Comparison of ENCODE assay signal across 1 cellular context in the genomic region with DNA sequence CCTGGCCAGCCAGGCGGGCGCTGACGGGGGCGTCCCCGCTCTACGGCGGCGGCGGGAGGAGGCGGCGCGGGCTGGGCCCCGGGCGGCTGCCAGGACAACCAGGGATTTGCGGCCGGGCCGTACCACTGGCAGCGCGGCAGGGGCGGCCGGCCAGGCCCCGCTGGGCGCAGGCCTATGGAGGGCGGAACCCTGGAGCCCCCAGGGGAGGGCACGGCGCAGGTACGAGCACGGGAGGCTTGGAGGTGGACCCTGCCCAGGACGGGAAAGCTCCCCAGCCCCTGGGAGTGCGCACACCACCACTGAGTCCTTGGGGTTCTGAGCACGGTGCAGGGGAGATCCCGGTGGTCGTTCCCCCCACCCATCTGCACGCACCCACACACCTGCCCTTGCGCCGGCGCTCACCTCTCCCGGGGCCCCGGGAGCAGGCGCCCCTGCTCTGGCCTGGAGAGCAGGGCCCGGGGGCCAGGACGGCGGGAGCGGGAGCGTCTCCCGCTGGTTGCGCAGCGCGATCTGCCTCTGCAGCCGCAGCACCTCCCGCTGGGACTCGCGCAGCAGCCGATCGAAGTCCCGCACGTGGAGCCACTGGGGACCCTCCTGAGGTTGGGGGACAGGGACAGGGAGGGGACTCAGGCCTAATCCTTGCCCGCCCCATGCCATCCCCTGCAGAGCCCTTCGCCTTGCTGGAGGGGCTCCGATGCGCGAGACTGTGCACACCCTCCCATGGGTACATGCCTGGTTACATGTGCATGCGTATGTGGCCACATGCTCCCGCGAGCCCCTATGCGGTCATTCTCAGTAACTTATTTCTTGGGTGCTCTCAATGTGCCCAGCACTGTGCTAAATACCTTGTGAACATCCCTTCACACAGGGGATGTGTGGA.
TF ChIP-seq lines count a peak whose summit lies in the region.

No MANE protein-coding gene starts in this region.

TF ChIP-seq in WTC11, 78 proteins besides CTCF, POLR2A, EP300 and RAD21 (continued from another document and continues in another):
- TF ChIP-seq, protein P1, sequence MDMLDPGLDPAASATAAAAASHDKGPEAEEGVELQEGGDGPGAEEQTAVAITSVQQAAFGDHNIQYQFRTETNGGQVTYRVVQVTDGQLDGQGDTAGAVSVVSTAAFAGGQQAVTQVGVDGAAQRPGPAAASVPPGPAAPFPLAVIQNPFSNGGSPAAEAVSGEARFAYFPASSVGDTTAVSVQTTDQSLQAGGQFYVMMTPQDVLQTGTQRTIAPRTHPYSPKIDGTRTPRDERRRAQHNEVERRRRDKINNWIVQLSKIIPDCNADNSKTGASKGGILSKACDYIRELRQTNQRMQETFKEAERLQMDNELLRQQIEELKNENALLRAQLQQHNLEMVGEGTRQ (CRISPR knock-in tag; IDR thresholded peaks at IDR 0.05) = no peak
- TF ChIP-seq, protein P2, sequence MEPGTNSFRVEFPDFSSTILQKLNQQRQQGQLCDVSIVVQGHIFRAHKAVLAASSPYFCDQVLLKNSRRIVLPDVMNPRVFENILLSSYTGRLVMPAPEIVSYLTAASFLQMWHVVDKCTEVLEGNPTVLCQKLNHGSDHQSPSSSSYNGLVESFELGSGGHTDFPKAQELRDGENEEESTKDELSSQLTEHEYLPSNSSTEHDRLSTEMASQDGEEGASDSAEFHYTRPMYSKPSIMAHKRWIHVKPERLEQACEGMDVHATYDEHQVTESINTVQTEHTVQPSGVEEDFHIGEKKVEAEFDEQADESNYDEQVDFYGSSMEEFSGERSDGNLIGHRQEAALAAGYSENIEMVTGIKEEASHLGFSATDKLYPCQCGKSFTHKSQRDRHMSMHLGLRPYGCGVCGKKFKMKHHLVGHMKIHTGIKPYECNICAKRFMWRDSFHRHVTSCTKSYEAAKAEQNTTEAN (CRISPR knock-in tag; IDR thresholded peaks at IDR 0.05) = no peak; the same call in 1 of the 2 replicates
- TF ChIP-seq ZNF232 (CRISPR knock-in tag; IDR thresholded peaks at IDR 0.05) (no peak), FOXJ3 (CRISPR knock-in tag; IDR thresholded peaks at IDR 0.05; ENCODE audit: borderline replicate concordance) (no peak), ZNF396 (CRISPR knock-in tag; IDR thresholded peaks at IDR 0.05; ENCODE audit: borderline replicate concordance) (no peak), PRRX2 (CRISPR knock-in tag; IDR thresholded peaks at IDR 0.05) (no peak), TEAD1 (CRISPR knock-in tag; IDR thresholded peaks at IDR 0.05) (0 out of 2 replicates have a peak, but pooled peaks have one; percentile 61), SP1 (CRISPR knock-in tag; conservative IDR thresholded peaks at IDR 0.05) (no peak; the same call in 1 of the 2 replicates), FOXP1 (CRISPR knock-in tag; IDR thresholded peaks at IDR 0.05; ENCODE audit: borderline replicate concordance) (0 out of 2 replicates have a peak, but pooled peaks have one; percentile 17), ZNF263 (CRISPR knock-in tag; IDR thresholded peaks at IDR 0.05; ENCODE audit: low read depth) (no peak), NR2C2 (CRISPR knock-in tag; IDR thresholded peaks at IDR 0.05) (no peak), KAT7 (CRISPR knock-in tag; IDR thresholded peaks at IDR 0.05; ENCODE audit: borderline replicate concordance) (no peak), CREM (CRISPR knock-in tag; IDR thresholded peaks at IDR 0.05) (no peak), ZNF423 (CRISPR knock-in tag; IDR thresholded peaks at IDR 0.05) (peak; percentile 74), ETV6 (CRISPR knock-in tag; IDR thresholded peaks at IDR 0.05) (peak; percentile 84; the same call in 1 of the 2 replicates), EMX1 (CRISPR knock-in tag; IDR thresholded peaks at IDR 0.05) (no peak), JAZF1 (CRISPR knock-in tag; IDR thresholded peaks at IDR 0.05) (no peak), ZNF671 (CRISPR knock-in tag; IDR thresholded peaks at IDR 0.05) (no peak)
- TF ChIP-seq, protein P3, sequence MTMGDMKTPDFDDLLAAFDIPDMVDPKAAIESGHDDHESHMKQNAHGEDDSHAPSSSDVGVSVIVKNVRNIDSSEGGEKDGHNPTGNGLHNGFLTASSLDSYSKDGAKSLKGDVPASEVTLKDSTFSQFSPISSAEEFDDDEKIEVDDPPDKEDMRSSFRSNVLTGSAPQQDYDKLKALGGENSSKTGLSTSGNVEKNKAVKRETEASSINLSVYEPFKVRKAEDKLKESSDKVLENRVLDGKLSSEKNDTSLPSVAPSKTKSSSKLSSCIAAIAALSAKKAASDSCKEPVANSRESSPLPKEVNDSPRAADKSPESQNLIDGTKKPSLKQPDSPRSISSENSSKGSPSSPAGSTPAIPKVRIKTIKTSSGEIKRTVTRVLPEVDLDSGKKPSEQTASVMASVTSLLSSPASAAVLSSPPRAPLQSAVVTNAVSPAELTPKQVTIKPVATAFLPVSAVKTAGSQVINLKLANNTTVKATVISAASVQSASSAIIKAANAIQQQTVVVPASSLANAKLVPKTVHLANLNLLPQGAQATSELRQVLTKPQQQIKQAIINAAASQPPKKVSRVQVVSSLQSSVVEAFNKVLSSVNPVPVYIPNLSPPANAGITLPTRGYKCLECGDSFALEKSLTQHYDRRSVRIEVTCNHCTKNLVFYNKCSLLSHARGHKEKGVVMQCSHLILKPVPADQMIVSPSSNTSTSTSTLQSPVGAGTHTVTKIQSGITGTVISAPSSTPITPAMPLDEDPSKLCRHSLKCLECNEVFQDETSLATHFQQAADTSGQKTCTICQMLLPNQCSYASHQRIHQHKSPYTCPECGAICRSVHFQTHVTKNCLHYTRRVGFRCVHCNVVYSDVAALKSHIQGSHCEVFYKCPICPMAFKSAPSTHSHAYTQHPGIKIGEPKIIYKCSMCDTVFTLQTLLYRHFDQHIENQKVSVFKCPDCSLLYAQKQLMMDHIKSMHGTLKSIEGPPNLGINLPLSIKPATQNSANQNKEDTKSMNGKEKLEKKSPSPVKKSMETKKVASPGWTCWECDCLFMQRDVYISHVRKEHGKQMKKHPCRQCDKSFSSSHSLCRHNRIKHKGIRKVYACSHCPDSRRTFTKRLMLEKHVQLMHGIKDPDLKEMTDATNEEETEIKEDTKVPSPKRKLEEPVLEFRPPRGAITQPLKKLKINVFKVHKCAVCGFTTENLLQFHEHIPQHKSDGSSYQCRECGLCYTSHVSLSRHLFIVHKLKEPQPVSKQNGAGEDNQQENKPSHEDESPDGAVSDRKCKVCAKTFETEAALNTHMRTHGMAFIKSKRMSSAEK (CRISPR knock-in tag; IDR thresholded peaks at IDR 0.05; ENCODE audit: borderline replicate concordance) = no peak
- TF ChIP-seq, protein P4, sequence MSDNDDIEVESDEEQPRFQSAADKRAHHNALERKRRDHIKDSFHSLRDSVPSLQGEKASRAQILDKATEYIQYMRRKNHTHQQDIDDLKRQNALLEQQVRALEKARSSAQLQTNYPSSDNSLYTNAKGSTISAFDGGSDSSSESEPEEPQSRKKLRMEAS (CRISPR knock-in tag; IDR thresholded peaks at IDR 0.05) = peak; percentile 91
- TF ChIP-seq, protein P5, sequence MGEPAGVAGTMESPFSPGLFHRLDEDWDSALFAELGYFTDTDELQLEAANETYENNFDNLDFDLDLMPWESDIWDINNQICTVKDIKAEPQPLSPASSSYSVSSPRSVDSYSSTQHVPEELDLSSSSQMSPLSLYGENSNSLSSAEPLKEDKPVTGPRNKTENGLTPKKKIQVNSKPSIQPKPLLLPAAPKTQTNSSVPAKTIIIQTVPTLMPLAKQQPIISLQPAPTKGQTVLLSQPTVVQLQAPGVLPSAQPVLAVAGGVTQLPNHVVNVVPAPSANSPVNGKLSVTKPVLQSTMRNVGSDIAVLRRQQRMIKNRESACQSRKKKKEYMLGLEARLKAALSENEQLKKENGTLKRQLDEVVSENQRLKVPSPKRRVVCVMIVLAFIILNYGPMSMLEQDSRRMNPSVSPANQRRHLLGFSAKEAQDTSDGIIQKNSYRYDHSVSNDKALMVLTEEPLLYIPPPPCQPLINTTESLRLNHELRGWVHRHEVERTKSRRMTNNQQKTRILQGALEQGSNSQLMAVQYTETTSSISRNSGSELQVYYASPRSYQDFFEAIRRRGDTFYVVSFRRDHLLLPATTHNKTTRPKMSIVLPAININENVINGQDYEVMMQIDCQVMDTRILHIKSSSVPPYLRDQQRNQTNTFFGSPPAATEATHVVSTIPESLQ (CRISPR knock-in tag; IDR thresholded peaks at IDR 0.05) = no peak
- TF ChIP-seq, protein P6, sequence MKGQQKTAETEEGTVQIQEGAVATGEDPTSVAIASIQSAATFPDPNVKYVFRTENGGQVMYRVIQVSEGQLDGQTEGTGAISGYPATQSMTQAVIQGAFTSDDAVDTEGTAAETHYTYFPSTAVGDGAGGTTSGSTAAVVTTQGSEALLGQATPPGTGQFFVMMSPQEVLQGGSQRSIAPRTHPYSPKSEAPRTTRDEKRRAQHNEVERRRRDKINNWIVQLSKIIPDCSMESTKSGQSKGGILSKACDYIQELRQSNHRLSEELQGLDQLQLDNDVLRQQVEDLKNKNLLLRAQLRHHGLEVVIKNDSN (CRISPR knock-in tag; IDR thresholded peaks at IDR 0.05) = no peak
- TF ChIP-seq, protein P7, sequence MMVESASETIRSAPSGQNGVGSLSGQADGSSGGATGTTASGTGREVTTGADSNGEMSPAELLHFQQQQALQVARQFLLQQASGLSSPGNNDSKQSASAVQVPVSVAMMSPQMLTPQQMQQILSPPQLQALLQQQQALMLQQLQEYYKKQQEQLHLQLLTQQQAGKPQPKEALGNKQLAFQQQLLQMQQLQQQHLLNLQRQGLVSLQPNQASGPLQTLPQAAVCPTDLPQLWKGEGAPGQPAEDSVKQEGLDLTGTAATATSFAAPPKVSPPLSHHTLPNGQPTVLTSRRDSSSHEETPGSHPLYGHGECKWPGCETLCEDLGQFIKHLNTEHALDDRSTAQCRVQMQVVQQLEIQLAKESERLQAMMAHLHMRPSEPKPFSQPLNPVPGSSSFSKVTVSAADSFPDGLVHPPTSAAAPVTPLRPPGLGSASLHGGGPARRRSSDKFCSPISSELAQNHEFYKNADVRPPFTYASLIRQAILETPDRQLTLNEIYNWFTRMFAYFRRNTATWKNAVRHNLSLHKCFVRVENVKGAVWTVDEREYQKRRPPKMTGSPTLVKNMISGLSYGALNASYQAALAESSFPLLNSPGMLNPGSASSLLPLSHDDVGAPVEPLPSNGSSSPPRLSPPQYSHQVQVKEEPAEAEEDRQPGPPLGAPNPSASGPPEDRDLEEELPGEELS (CRISPR knock-in tag; IDR thresholded peaks at IDR 0.05) = peak; percentile 67
- TF ChIP-seq, protein P8, sequence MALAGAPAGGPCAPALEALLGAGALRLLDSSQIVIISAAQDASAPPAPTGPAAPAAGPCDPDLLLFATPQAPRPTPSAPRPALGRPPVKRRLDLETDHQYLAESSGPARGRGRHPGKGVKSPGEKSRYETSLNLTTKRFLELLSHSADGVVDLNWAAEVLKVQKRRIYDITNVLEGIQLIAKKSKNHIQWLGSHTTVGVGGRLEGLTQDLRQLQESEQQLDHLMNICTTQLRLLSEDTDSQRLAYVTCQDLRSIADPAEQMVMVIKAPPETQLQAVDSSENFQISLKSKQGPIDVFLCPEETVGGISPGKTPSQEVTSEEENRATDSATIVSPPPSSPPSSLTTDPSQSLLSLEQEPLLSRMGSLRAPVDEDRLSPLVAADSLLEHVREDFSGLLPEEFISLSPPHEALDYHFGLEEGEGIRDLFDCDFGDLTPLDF (CRISPR knock-in tag; IDR thresholded peaks at IDR 0.05) = no peak
- TF ChIP-seq, protein P9, sequence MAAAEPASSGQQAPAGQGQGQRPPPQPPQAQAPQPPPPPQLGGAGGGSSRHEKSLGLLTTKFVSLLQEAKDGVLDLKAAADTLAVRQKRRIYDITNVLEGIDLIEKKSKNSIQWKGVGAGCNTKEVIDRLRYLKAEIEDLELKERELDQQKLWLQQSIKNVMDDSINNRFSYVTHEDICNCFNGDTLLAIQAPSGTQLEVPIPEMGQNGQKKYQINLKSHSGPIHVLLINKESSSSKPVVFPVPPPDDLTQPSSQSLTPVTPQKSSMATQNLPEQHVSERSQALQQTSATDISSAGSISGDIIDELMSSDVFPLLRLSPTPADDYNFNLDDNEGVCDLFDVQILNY (CRISPR knock-in tag; IDR thresholded peaks at IDR 0.05) = peak; percentile 26; the same call in 1 of the 2 replicates
- TF ChIP-seq, protein P10, sequence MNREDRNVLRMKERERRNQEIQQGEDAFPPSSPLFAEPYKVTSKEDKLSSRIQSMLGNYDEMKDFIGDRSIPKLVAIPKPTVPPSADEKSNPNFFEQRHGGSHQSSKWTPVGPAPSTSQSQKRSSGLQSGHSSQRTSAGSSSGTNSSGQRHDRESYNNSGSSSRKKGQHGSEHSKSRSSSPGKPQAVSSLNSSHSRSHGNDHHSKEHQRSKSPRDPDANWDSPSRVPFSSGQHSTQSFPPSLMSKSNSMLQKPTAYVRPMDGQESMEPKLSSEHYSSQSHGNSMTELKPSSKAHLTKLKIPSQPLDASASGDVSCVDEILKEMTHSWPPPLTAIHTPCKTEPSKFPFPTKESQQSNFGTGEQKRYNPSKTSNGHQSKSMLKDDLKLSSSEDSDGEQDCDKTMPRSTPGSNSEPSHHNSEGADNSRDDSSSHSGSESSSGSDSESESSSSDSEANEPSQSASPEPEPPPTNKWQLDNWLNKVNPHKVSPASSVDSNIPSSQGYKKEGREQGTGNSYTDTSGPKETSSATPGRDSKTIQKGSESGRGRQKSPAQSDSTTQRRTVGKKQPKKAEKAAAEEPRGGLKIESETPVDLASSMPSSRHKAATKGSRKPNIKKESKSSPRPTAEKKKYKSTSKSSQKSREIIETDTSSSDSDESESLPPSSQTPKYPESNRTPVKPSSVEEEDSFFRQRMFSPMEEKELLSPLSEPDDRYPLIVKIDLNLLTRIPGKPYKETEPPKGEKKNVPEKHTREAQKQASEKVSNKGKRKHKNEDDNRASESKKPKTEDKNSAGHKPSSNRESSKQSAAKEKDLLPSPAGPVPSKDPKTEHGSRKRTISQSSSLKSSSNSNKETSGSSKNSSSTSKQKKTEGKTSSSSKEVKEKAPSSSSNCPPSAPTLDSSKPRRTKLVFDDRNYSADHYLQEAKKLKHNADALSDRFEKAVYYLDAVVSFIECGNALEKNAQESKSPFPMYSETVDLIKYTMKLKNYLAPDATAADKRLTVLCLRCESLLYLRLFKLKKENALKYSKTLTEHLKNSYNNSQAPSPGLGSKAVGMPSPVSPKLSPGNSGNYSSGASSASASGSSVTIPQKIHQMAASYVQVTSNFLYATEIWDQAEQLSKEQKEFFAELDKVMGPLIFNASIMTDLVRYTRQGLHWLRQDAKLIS (CRISPR knock-in tag; IDR thresholded peaks at IDR 0.05; ENCODE audit: borderline replicate concordance) = no peak
- TF ChIP-seq, protein P11, sequence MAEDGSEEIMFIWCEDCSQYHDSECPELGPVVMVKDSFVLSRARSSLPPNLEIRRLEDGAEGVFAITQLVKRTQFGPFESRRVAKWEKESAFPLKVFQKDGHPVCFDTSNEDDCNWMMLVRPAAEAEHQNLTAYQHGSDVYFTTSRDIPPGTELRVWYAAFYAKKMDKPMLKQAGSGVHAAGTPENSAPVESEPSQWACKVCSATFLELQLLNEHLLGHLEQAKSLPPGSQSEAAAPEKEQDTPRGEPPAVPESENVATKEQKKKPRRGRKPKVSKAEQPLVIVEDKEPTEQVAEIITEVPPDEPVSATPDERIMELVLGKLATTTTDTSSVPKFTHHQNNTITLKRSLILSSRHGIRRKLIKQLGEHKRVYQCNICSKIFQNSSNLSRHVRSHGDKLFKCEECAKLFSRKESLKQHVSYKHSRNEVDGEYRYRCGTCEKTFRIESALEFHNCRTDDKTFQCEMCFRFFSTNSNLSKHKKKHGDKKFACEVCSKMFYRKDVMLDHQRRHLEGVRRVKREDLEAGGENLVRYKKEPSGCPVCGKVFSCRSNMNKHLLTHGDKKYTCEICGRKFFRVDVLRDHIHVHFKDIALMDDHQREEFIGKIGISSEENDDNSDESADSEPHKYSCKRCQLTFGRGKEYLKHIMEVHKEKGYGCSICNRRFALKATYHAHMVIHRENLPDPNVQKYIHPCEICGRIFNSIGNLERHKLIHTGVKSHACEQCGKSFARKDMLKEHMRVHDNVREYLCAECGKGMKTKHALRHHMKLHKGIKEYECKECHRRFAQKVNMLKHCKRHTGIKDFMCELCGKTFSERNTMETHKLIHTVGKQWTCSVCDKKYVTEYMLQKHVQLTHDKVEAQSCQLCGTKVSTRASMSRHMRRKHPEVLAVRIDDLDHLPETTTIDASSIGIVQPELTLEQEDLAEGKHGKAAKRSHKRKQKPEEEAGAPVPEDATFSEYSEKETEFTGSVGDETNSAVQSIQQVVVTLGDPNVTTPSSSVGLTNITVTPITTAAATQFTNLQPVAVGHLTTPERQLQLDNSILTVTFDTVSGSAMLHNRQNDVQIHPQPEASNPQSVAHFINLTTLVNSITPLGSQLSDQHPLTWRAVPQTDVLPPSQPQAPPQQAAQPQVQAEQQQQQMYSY (CRISPR knock-in tag; IDR thresholded peaks at IDR 0.05) = no peak
